ENCODE assay signal across 13 cellular contexts in the genomic region with DNA sequence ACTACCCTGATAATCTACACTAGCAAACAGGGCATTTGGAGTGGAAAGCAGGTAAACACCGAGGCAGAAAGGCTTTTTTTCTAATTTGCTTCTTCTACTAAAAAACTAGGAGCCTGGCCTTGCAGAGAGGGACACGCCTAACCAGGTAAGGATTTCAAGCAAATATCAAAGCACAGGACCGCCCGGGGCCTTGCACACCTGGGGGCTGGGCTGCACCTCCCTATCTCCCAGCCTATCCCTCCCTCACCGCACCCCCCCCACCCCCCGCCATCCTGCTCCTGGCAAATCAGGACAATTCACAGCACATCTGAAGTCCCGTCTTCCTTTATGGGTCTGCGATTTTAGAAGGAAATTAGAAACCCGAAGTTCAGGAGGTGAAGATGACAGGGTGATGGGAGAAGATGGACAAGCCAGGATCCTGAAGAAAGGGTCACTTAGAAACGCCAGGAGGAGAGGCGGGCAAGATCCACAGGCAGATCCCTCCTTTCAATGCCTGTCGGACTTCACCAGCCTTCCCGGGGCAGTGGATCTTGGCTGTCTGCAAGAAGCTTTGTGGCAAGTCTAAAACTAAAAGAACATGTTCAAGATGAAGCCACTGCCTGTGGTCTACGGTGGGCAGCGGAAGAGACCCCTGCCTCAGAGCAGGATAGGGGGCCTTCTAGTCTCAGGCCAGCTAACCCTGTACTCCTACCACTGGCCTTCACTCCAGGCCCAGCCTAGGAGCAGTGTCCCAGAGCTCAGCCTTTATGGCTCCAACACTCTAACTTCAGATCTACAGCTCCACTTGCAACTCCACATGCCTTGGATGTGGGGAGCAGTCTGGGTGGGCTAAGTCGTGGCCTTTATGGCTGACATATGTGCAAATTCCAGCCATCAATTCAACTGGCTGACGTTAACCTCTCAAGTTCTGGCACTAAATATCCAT. TPM values are rescaled to one million over a fixed set of nuclear protein-coding genes. Genes with fewer than 3 reads are reported as not detected.
DNase-seq lines count a peak whose midpoint lies in the region; ATAC-seq and TF ChIP-seq lines count a peak whose summit lies in the region.
"Had no signal": no experiment of that assay in that cellular context is flagged by ENCODE, and none has a peak within 500 bp of the region (broad histone marks: within the 10 kb centered on the region; RNA-seq: fewer than 3 reads in every experiment).

No MANE protein-coding gene starts in this region.

- no peak overlapping the region for H3K9ac ChIP-seq in parathyroid adenoma

- DNase-seq in SJSA1 (ENCODE audit: low read depth in 1 of 2, low spot score in 2 of 2): peak; percentile 80 to 83
- peak; percentile 52 for DNase-seq in fibroblast of villous mesenchyme (ENCODE audit: low read depth)
- DNase-seq in HUDEP-2 (lab: John Stamatoyannopoulos, UW; ENCODE audit: unreplicated experiment in 76 of 76): no peak
- DNase-seq in D341Med (ENCODE audit: low spot score): no peak
- DNase-seq in NAMALWA (ENCODE audit: low spot score): no peak
- DNase-seq: activated CD4-positive, alpha-beta T cell treated with anti-CD3 and anti-CD28 coated beads for 1 hour; activated naive CD8-positive, alpha-beta T cell treated with anti-CD3 and anti-CD28 coated beads, Interleukin-2, amount 10 ng/mL, durations not matched to agents 7 days and 5 days; CD4-positive, CD25-positive, alpha-beta regulatory T cell; foreskin melanocyte; occipital lobe had no signal

- H3K4me3 ChIP-seq in ACC112 (ENCODE audit: low read depth, low read length) (peak overlapping the region; percentile 69), SJSA1 (peak overlapping the region; percentile 47), fibroblast of villous mesenchyme (ENCODE audit: low read depth, low read length) (peak overlapping the region; percentile 61), parathyroid adenoma (ENCODE audit: low read depth, low read length) (no peak overlapping the region)

- peaks cover 43% of the 10 kb centered on the region for H3K4me1 ChIP-seq in ACC112 (ENCODE audit: control insufficient read depth, insufficient read depth, low read length, unreplicated experiment)
- H3K4me1 ChIP-seq in SJSA1 (replicated peaks): peaks cover 90% of the 10 kb centered on the region
- peaks cover 24% of the 10 kb centered on the region for H3K4me1 ChIP-seq in parathyroid adenoma

- no peak for ATAC-seq in HG03108 (IDR thresholded peaks at IDR 0.05; ENCODE audit: unreplicated experiment)

- no peaks in the 10 kb centered on the region for H3K9me3 ChIP-seq in SJSA1 (replicated peaks)
- H3K9me3 ChIP-seq in parathyroid adenoma (ENCODE audit: control insufficient read depth, low read length): no peaks in the 10 kb centered on the region

- H3K36me3 ChIP-seq in ACC112 (ENCODE audit: insufficient read depth, low read length) (no peaks in the 10 kb centered on the region; the same call in none of the 2 replicates), SJSA1 (peaks cover 13% of the 10 kb centered on the region), parathyroid adenoma (ENCODE audit: control insufficient read depth, insufficient read depth, low read length) (no peaks in the 10 kb centered on the region)

- no peaks in the 10 kb centered on the region for H3K27me3 ChIP-seq in ACC112 (ENCODE audit: insufficient read depth, low read length)
- H3K27me3 ChIP-seq in SJSA1 (replicated peaks): no peaks in the 10 kb centered on the region
- no peaks in the 10 kb centered on the region for H3K27me3 ChIP-seq in parathyroid adenoma (ENCODE audit: control insufficient read depth, insufficient read depth, low read length)

- TF ChIP-seq CTCF in fibroblast of villous mesenchyme (IDR thresholded peaks at IDR 0.05; ENCODE audit: insufficient read depth, low read depth, low read length) (no peak), parathyroid adenoma (IDR thresholded peaks at IDR 0.05) (no peak)

- peaks cover 66% of the 10 kb centered on the region for H3K79me2 ChIP-seq in ACC112 (ENCODE audit: control insufficient read depth, insufficient read depth, low read length, unreplicated experiment)
- peaks cover 21% of the 10 kb centered on the region for H3K79me2 ChIP-seq in parathyroid adenoma

- H3K4me2 ChIP-seq in parathyroid adenoma (ENCODE audit: low read length): peak overlapping the region; percentile 14

- H2AFZ ChIP-seq in ACC112 (ENCODE audit: low read length, unreplicated experiment) (no peak overlapping the region), parathyroid adenoma (peak overlapping the region; percentile 83)

- H3K27ac ChIP-seq in ACC112 (ENCODE audit: low read depth, low read length): no peak overlapping the region
- peak overlapping the region; percentile 58 for H3K27ac ChIP-seq in SJSA1
- H3K27ac ChIP-seq in parathyroid adenoma: peak overlapping the region; percentile 60

RNA-seq across cellular contexts. Expression of a gene that starts 43.9 kb away (rescaled TPM):
- total RNA-seq in SJSA1 (2014; rRNA removed; shearing (Covaris generic)): 56.9 and 92.5 TPM in 2 replicates
- 120 and 202 TPM in 2 replicates for total RNA-seq in fibroblast of villous mesenchyme

Comparison
In these comparisons a context has a peak if more than half of its experiments do, and no peak if none do; other contexts are left out.
1. DNase-seq: peak in SJSA1 (2 of 2) and fibroblast of villous mesenchyme (single experiment); none in HUDEP-2 (0 of 76), D341Med (single experiment) and NAMALWA (single experiment).